ENCODE assay signal across 6 cellular contexts in genomic region chr7:150680364-150680763, GRCh38. TPM values are rescaled to one million over a fixed set of nuclear protein-coding genes. Genes with fewer than 3 reads are reported as not detected.
"Had no signal": no experiment of that assay in that cellular context is flagged by ENCODE, and none has a peak within 500 bp of the region (broad histone marks: within the 10 kb centered on the region; RNA-seq: fewer than 3 reads in every experiment).

No MANE protein-coding gene starts in this region.

RNA-seq across cellular contexts. Expression of gene GIMAP2, which starts 5.1 kb away (rescaled TPM):
- total RNA-seq: MCF 10A, OCI-LY7, PC-3 had no signal

RNA-seq across cellular contexts. Expression of gene GIMAP1, which starts 36.0 kb away (rescaled TPM):
- total RNA-seq: LHCN-M2, MCF 10A, OCI-LY7, PC-3, SK-MEL-5 had no signal
- polyA plus RNA-seq: SK-N-SH had no signal

RNA-seq across cellular contexts. Expression of gene GIMAP6, which starts 48.2 kb away (rescaled TPM):
- total RNA-seq: LHCN-M2, MCF 10A, OCI-LY7, PC-3, SK-MEL-5 had no signal

RNA-seq across cellular contexts. Expression of gene GIMAP5, which starts 56.9 kb away (rescaled TPM):
- total RNA-seq: LHCN-M2, MCF 10A, OCI-LY7, PC-3 had no signal
- polyA plus RNA-seq: SK-N-SH had no signal
